ENCODE assay signal across 10 cellular contexts in genomic region chr6:26022737-26023136, GRCh38.
DNase-seq lines count a peak whose midpoint lies in the region; ATAC-seq, FAIRE-seq and TF ChIP-seq lines count a peak whose summit lies in the region.
"Had no signal": no experiment of that assay in that cellular context is flagged by ENCODE, and none has a peak within 500 bp of the region (broad histone marks: within the 10 kb centered on the region; RNA-seq: fewer than 3 reads in every experiment).

No MANE protein-coding gene starts in this region.

- H3K4me1 ChIP-seq in A549 (peaks cover 29% of the 10 kb centered on the region), DND-41 (ENCODE audit: insufficient read depth, low read length) (peaks cover 44% of the 10 kb centered on the region), pancreas (peaks cover 4 to 16% (median 6%) of the 10 kb centered on the region in 3 donors), kidney (ENCODE audit: control insufficient read depth in 1 of 2, insufficient read depth in 1 of 2, low read depth in 1 of 2, low read length in 2 of 2) (peaks cover 9 to 13% of the 10 kb centered on the region in 2 donors)
- H3K4me1 ChIP-seq: colonic mucosa had no signal

- peak overlapping the region; percentile 32; the same call in 1 of the 2 replicates for H2AFZ ChIP-seq in DND-41 (ENCODE audit: low read depth, low read length)

- peaks cover 19% of the 10 kb centered on the region for H3K79me2 ChIP-seq in DND-41 (ENCODE audit: insufficient read depth, low read length)

- no peak for TF ChIP-seq CTCF in A549 (IDR thresholded peaks at IDR 0.05)
- no peak for TF ChIP-seq CTCF in DND-41 (IDR thresholded peaks at IDR 0.05; ENCODE audit: borderline replicate concordance, extremely low read depth, low read length, poor library complexity, severe bottlenecking)
- no peak for TF ChIP-seq CTCF in VCaP (conservative IDR thresholded peaks at IDR 0.05)
- TF ChIP-seq CTCF in pancreas (IDR thresholded peaks at IDR 0.05), result no peak
- no peak for TF ChIP-seq CTCF in kidney (IDR thresholded peaks at IDR 0.05; ENCODE audit: borderline replicate concordance, extremely low read depth, insufficient read depth)

- H3K4me3 ChIP-seq in A549, result peak overlapping the region; percentile 61; the same call in 1 of the 3 replicates
- peak overlapping the region; percentile 46 to 67; a peak in 3 of 4 replicates for H3K4me3 ChIP-seq in DND-41 (ENCODE audit: low read depth in 1 of 2, low read length in 2 of 2)
- no peak overlapping the region for H3K4me3 ChIP-seq in pancreas
- H3K4me3 ChIP-seq in kidney (ENCODE audit: low read length in 2 of 2), result no peak overlapping the region

- no peaks in the 10 kb centered on the region for H3K27me3 Mint-ChIP-seq in memory B cell

- H4K20me1 ChIP-seq in DND-41 (ENCODE audit: insufficient read depth, low read length), result no peaks in the 10 kb centered on the region

- no peak for TF ChIP-seq POLR2A in A549 (IDR thresholded peaks at IDR 0.05; ENCODE audit: low read length)

- peak overlapping the region; percentile 99 for H3K9ac ChIP-seq in DND-41 (ENCODE audit: low read depth, low read length)
- H3K9ac ChIP-seq in kidney (ENCODE audit: low read length in 2 of 2), result no peak overlapping the region

- peak overlapping the region; percentile 100 for H3K27ac Mint-ChIP-seq in memory B cell

- no peaks in the 10 kb centered on the region for H3K36me3 Mint-ChIP-seq in memory B cell

- H3K27ac ChIP-seq in A549 (peak overlapping the region; percentile 95 to 100), DND-41 (ENCODE audit: low read length) (peak overlapping the region; percentile 100), VCaP (peak overlapping the region; percentile 99), pancreas (no peak overlapping the region), kidney (ENCODE audit: low read depth in 2 of 2, low read length in 2 of 2) (no peak overlapping the region)

- intact Hi-C loops in pancreas (cut with DNase I) (no loop called here), kidney (cut with DNase I) (no loop called here)

- H3K9me3 Mint-ChIP-seq in memory B cell, result peaks cover 2% of the 10 kb centered on the region

- ATAC-seq in A549 (no peak), DND-41 (ENCODE audit: insufficient read depth, low read depth) (no peak), memory B cell (ENCODE audit: low read depth) (no peak), pancreas (no peak), HG03108 (IDR thresholded peaks at IDR 0.05; ENCODE audit: unreplicated experiment) (no peak)

- POLR2A ChIA-PET in A549 (lab: Yijun Ruan, JAX), result interaction anchor here (1.0 to 6.0 kb wide), 7 partner anchors 9 to 102 kb away, joined by 4 to 145 read pairs (median 28); a partner anchor contains a TSS

- no peak for TF ChIP-seq EP300 in A549 (IDR thresholded peaks at IDR 0.05)

- DNase-seq in A549 (ENCODE audit: low read depth in 1 of 2, low spot score in 1 of 2), result no peak
- DNase-seq in DND-41, result no peak
- no peak for DNase-seq in memory B cell (ENCODE audit: low spot score in 2 of 2)
- no peak for DNase-seq in pancreas
- no peak for DNase-seq in kidney
- DNase-seq in NCI-H1417 treated with DMSO at 0.1 percent for 48 hours (lab: John Stamatoyannopoulos, UW), result no peak
- DNase-seq: psoas muscle had no signal

- peaks cover 15% of the 10 kb centered on the region for H3K4me1 Mint-ChIP-seq in memory B cell

- H3K4me2 ChIP-seq in A549, result peak overlapping the region; percentile 93
- peak overlapping the region; percentile 62 for H3K4me2 ChIP-seq in DND-41 (ENCODE audit: insufficient read depth, low read length)

- H3K9me3 ChIP-seq in A549 (no peaks in the 10 kb centered on the region), DND-41 (ENCODE audit: insufficient read depth, low read length, severe bottlenecking) (no peaks in the 10 kb centered on the region), pancreas (no peaks in the 10 kb centered on the region), kidney (ENCODE audit: control insufficient read depth in 1 of 2, low read length in 2 of 2) (no peaks in the 10 kb centered on the region)
- H3K9me3 ChIP-seq: colonic mucosa, psoas muscle had no signal

- CTCF ChIA-PET in A549 (lab: Yijun Ruan, JAX), result interaction anchor here (1.0 to 9.9 kb wide), 5 partner anchors 9 to 74 kb away, joined by 3 to 85 read pairs (median 5); a partner anchor contains a TSS

- FAIRE-seq in A549 (lab: Jason Lieb, UNC), result no peak
- no peak for FAIRE-seq in pancreas (lab: Jason Lieb, UNC)
- no peak for FAIRE-seq in kidney (lab: Jason Lieb, UNC)

- no peaks in the 10 kb centered on the region for H3K27me3 ChIP-seq in DND-41 (ENCODE audit: insufficient read depth, low read length, poor library complexity)
- no peaks in the 10 kb centered on the region for H3K27me3 ChIP-seq in pancreas
- H3K27me3 ChIP-seq: colonic mucosa had no signal

- no peak overlapping the region for H3K4me3 Mint-ChIP-seq in memory B cell

- TF ChIP-seq RAD21 in A549 (conservative IDR thresholded peaks at IDR 0.05 in 1 of 2, IDR thresholded peaks at IDR 0.05 in 1 of 2), result no peak

- WGBS in A549 (ENCODE audit: missing lambda C conversion rate), result 50% methylated on average over 1 of the region's 1 CpG
- 32 to 46% methylated on average over 1 of the region's 1 CpG for WGBS in pancreas, 2 donors

- H3K36me3 ChIP-seq in DND-41 (ENCODE audit: insufficient read depth, low read length), result no peaks in the 10 kb centered on the region; the same call in 1 of the 2 replicates
- no peaks in the 10 kb centered on the region for H3K36me3 ChIP-seq in pancreas
- no peaks in the 10 kb centered on the region for H3K36me3 ChIP-seq in kidney (ENCODE audit: control insufficient read depth in 1 of 2, insufficient read depth in 2 of 2, low read length in 2 of 2)
- H3K36me3 ChIP-seq: colonic mucosa had no signal

TF ChIP-seq in A549, 52 proteins besides CTCF, POLR2A, EP300 and RAD21:
- no peak for TF ChIP-seq MAZ (IDR thresholded peaks at IDR 0.05; ENCODE audit: borderline replicate concordance, low read depth, low read length)
- no peak for TF ChIP-seq TP53 (CRISPR knock-in tag; IDR thresholded peaks at IDR 0.05)
- no peak for TF ChIP-seq RCOR1 (IDR thresholded peaks at IDR 0.05; ENCODE audit: low read depth, low read length)
- TF ChIP-seq PBX3 (IDR thresholded peaks at IDR 0.05), result no peak
- TF ChIP-seq KDM1A (IDR thresholded peaks at IDR 0.05; ENCODE audit: low read depth), result no peak
- TF ChIP-seq HDAC2 (IDR thresholded peaks at IDR 0.05), result no peak
- no peak for TF ChIP-seq ZC3H11A (IDR thresholded peaks at IDR 0.05)
- no peak for TF ChIP-seq ELK1 (IDR thresholded peaks at IDR 0.05; ENCODE audit: low read depth, low read length)
- TF ChIP-seq CBX2 (IDR thresholded peaks at IDR 0.05; ENCODE audit: borderline replicate concordance, low read depth), result no peak
- no peak for TF ChIP-seq FOSB (CRISPR knock-in tag; IDR thresholded peaks at IDR 0.05)
- TF ChIP-seq HES2 (IDR thresholded peaks at IDR 0.05), result no peak
- no peak for TF ChIP-seq RARB (CRISPR knock-in tag; IDR thresholded peaks at IDR 0.05)
- no peak for TF ChIP-seq NR3C1 (IDR thresholded peaks at IDR 0.05)
- TF ChIP-seq NPAS2 (CRISPR knock-in tag; IDR thresholded peaks at IDR 0.05; ENCODE audit: borderline replicate concordance), result no peak
- no peak for TF ChIP-seq CEBPB (IDR thresholded peaks at IDR 0.05)

Comparison
In these comparisons a context has a peak if more than half of its experiments do, and no peak if none do; other contexts are left out.
1. H3K27ac ChIP-seq: peak in A549 (2 of 2), DND-41 (single experiment) and VCaP (single experiment); none in pancreas (0 of 4) and kidney (0 of 2).
2. H3K4me3 ChIP-seq: peak in A549 (single experiment) and DND-41 (2 of 2); none in pancreas (0 of 4) and kidney (0 of 2).